Comparison of ENCODE assay signal across 12 cellular contexts in genomic region chrX:7574325-7574724, GRCh38.
A peak's percentile ranks its signal among the peaks of the same experiment; 100 is the strongest.
DNase-seq lines count a peak whose midpoint lies in the region; ATAC-seq, FAIRE-seq and TF ChIP-seq lines count a peak whose summit lies in the region.
"Had no signal": no experiment of that assay in that cellular context is flagged by ENCODE, and none has a peak within 500 bp of the region (broad histone marks: within the 10 kb centered on the region; RNA-seq: fewer than 3 reads in every experiment).

No MANE protein-coding gene starts in this region.

- H2BK5ac ChIP-seq in H1 (ENCODE audit: low read depth, low read length): no peak overlapping the region
- H2BK5ac ChIP-seq in mesenchymal stem cell (ENCODE audit: low read depth, low read length, poor library complexity, severe bottlenecking): no peak overlapping the region

- H3K79me2 ChIP-seq in H1 (ENCODE audit: control insufficient read depth in 1 of 2, insufficient read depth in 2 of 2, low read length in 2 of 2): no peaks in the 10 kb centered on the region

- H3K4me3 Mint-ChIP-seq in natural killer cell treated with Interleukin-12 subunit alpha and Interleukin-12 subunit beta and Interleukin-15 and Interleukin-18, amount 100 ng/mL, for 72 hours: no peak overlapping the region
- no peak overlapping the region for H3K4me3 Mint-ChIP-seq in CD14-positive monocyte
- H3K4me3 Mint-ChIP-seq: activated naive CD8-positive, alpha-beta T cell treated with anti-CD3 and anti-CD28 coated beads for 36 hours had no signal

- H2BK120ac ChIP-seq in H1 (replicated peaks; ENCODE audit: low read depth, low read length): no peak overlapping the region
- H2BK120ac ChIP-seq in mesenchymal stem cell (ENCODE audit: low read depth, low read length): no peak overlapping the region

- no peak for TF ChIP-seq EP300 in H1 (IDR thresholded peaks at IDR 0.05; ENCODE audit: borderline replicate concordance in 1 of 2, low read depth in 2 of 2, low read length in 2 of 2)

- no peaks in the 10 kb centered on the region for H3K36me3 Mint-ChIP-seq in natural killer cell treated with Interleukin-12 subunit alpha and Interleukin-12 subunit beta and Interleukin-15 and Interleukin-18, amount 100 ng/mL, for 72 hours
- no peaks in the 10 kb centered on the region for H3K36me3 Mint-ChIP-seq in CD14-positive monocyte
- H3K36me3 Mint-ChIP-seq: activated naive CD8-positive, alpha-beta T cell treated with anti-CD3 and anti-CD28 coated beads for 36 hours had no signal

- no peak overlapping the region for H2AK5ac ChIP-seq in H1 (ENCODE audit: low read depth, low read length)
- no peak overlapping the region for H2AK5ac ChIP-seq in mesenchymal stem cell (ENCODE audit: low read length, severe bottlenecking)

- no peak for ATAC-seq in natural killer cell treated with Interleukin-12 subunit alpha and Interleukin-12 subunit beta and Interleukin-15 and Interleukin-18, amount 100 ng/mL, for 72 hours

- H3K9me3 ChIP-seq in H1 (ENCODE audit: insufficient read depth in 2 of 2, low read depth in 1 of 2, low read length in 1 of 2) (no peaks in the 10 kb centered on the region), mesenchymal stem cell (ENCODE audit: control insufficient read depth, low read length) (no peaks in the 10 kb centered on the region)

- H4K5ac ChIP-seq in H1 (ENCODE audit: insufficient read length, low read depth, low read length): no peak overlapping the region

- H3K4me1 Mint-ChIP-seq in natural killer cell treated with Interleukin-12 subunit alpha and Interleukin-12 subunit beta and Interleukin-15 and Interleukin-18, amount 100 ng/mL, for 72 hours (ENCODE audit: low read depth in 2 of 2): no peaks in the 10 kb centered on the region
- no peaks in the 10 kb centered on the region for H3K4me1 Mint-ChIP-seq in CD14-positive monocyte
- H3K4me1 Mint-ChIP-seq: activated naive CD8-positive, alpha-beta T cell treated with anti-CD3 and anti-CD28 coated beads for 36 hours had no signal

- no peaks in the 10 kb centered on the region for H3K79me1 ChIP-seq in H1 (ENCODE audit: low read depth, low read length)
- no peaks in the 10 kb centered on the region for H3K79me1 ChIP-seq in mesenchymal stem cell (replicated peaks; ENCODE audit: low read length, poor library complexity, severe bottlenecking)

- H3K4ac ChIP-seq in H1 (replicated peaks; ENCODE audit: insufficient read length, low read depth, low read length) (no peak overlapping the region), mesenchymal stem cell (ENCODE audit: low read depth in 1 of 2, low read length in 2 of 2) (no peak overlapping the region)

- H3K4me1 ChIP-seq in H1 (replicated peaks in 1 of 4; ENCODE audit: control insufficient read depth in 3 of 4, insufficient read depth in 4 of 4, low read length in 3 of 4): no peaks in the 10 kb centered on the region
- H3K4me1 ChIP-seq in mesenchymal stem cell (ENCODE audit: control insufficient read depth, insufficient read depth, low read depth, low read length): no peaks in the 10 kb centered on the region

- H2AFZ ChIP-seq in H1 (ENCODE audit: low read length): no peak overlapping the region
- no peak overlapping the region for H2AFZ ChIP-seq in mesenchymal stem cell (ENCODE audit: low read depth, low read length)

- intact Hi-C loops in CD14-positive monocyte (cut with micrococcal nuclease): no loop called here

- no peak overlapping the region for H3K14ac ChIP-seq in H1 (ENCODE audit: insufficient read length)
- no peak overlapping the region for H3K14ac ChIP-seq in mesenchymal stem cell (ENCODE audit: low read length in 2 of 2)

- no peak overlapping the region for H3K9ac ChIP-seq in H1 (replicated peaks in 1 of 4; ENCODE audit: extremely low read depth in 1 of 4, low read depth in 3 of 4, low read length in 3 of 4)
- no peak overlapping the region for H3K9ac ChIP-seq in mesenchymal stem cell (ENCODE audit: low read length)

- H4K91ac ChIP-seq in H1 (replicated peaks; ENCODE audit: insufficient read length, low read length) (no peak overlapping the region), mesenchymal stem cell (ENCODE audit: low read length) (no peak overlapping the region)

- H3K27me3 Mint-ChIP-seq in natural killer cell treated with Interleukin-12 subunit alpha and Interleukin-12 subunit beta and Interleukin-15 and Interleukin-18, amount 100 ng/mL, for 72 hours: no peaks in the 10 kb centered on the region
- H3K27me3 Mint-ChIP-seq in CD14-positive monocyte (ENCODE audit: low read depth in 3 of 3): peaks cover 0 to 2% (median 0%) of the 10 kb centered on the region in 3 donors
- H3K27me3 Mint-ChIP-seq: activated naive CD8-positive, alpha-beta T cell treated with anti-CD3 and anti-CD28 coated beads for 36 hours had no signal

- TF ChIP-seq CTCF in H1 (IDR thresholded peaks at IDR 0.05; ENCODE audit: control extremely low read depth in 1 of 3, insufficient read depth in 1 of 3, low read depth in 1 of 3, low read length in 3 of 3): no peak
- TF ChIP-seq CTCF in CD14-positive monocyte (IDR thresholded peaks at IDR 0.05): no peak

- DNase-seq in GM12892 (ENCODE audit: insufficient read length) (no peak), NAMALWA (ENCODE audit: low spot score) (peak; percentile 38), H1 (ENCODE audit: low read depth in 1 of 2, low spot score in 2 of 2) (no peak), mesenchymal stem cell (peak; percentile 2), amniotic stem cell (lab: John Stamatoyannopoulos, UW) (no peak), CD14-positive monocyte (ENCODE audit: low spot score) (no peak)
- DNase-seq in natural killer cell treated with Interleukin-12 subunit alpha and Interleukin-12 subunit beta and Interleukin-15 and Interleukin-18, amount 100 ng/mL, for 72 hours (ENCODE audit: low spot score): no peak
- no peak for DNase-seq in activated CD4-positive, CD25-positive, alpha-beta regulatory T cell treated with anti-CD3 and anti-CD28 coated beads, Interleukin-2, amount 50 U/mL, for 72 hours
- DNase-seq: activated naive CD8-positive, alpha-beta T cell treated with anti-CD3 and anti-CD28 coated beads for 36 hours; head of caudate nucleus; NCI-H2081 had no signal

- CTCF ChIA-PET in H1 (lab: Charles Lee; ENCODE audit: partially characterized antibody): interaction anchor here (0.7 kb wide), 1 partner anchor 13 kb away, joined by 3 read pairs; no protein-coding TSS in a partner anchor

- H3K18ac ChIP-seq in H1 (ENCODE audit: extremely low read depth, low read length) (no peak overlapping the region), mesenchymal stem cell (ENCODE audit: low read depth in 1 of 2, low read length in 2 of 2) (no peak overlapping the region)

- FAIRE-seq in GM12892 (lab: Jason Lieb, UNC) (peak; percentile 48), H1 (lab: Jason Lieb, UNC) (no peak)
- FAIRE-seq: H54 had no signal

- H2BK15ac ChIP-seq in H1 (ENCODE audit: low read length) (no peak overlapping the region), mesenchymal stem cell (ENCODE audit: low read depth, poor library complexity, severe bottlenecking) (no peak overlapping the region)

- H3K27ac ChIP-seq in H1 (ENCODE audit: low read depth, low read length) (no peak overlapping the region), mesenchymal stem cell (ENCODE audit: low read length, poor library complexity, severe bottlenecking) (no peak overlapping the region)

- no peaks in the 10 kb centered on the region for H3K23me2 ChIP-seq in H1 (ENCODE audit: low read depth, low read length)

- WGBS in H1 (ENCODE audit: extremely low coverage in 1 of 2, insufficient coverage in 1 of 2, insufficient read length in 1 of 2, insufficient replicate concordance in 2 of 2, low coverage in 1 of 2, low lambda C conversion rate in 2 of 2, missing lambda C conversion rate in 1 of 2), 2 experiments: 39% methylated on average over 3 of the region's 3 CpGs; no CpG with 5 or more reads in 1 of the 2 experiments
- WGBS in mesenchymal stem cell: 0% methylated on average over 1 of the region's 3 CpGs

- H3K4me2 ChIP-seq in H1 (ENCODE audit: insufficient read depth in 1 of 2, low read depth in 2 of 2, low read length in 2 of 2): no peak overlapping the region
- no peak overlapping the region for H3K4me2 ChIP-seq in mesenchymal stem cell (ENCODE audit: low read length, poor library complexity, severe bottlenecking)

- H4K20me1 ChIP-seq in H1 (replicated peaks in 1 of 2; ENCODE audit: control insufficient read depth in 1 of 2, insufficient read depth in 2 of 2, low read length in 2 of 2): no peaks in the 10 kb centered on the region

- no peak overlapping the region for H4K8ac ChIP-seq in H1 (ENCODE audit: extremely low read depth, insufficient read depth, low read length)
- no peak overlapping the region for H4K8ac ChIP-seq in mesenchymal stem cell (ENCODE audit: low read length)

- H2BK12ac ChIP-seq in H1 (ENCODE audit: low read depth, low read length) (no peak overlapping the region), mesenchymal stem cell (ENCODE audit: low read length in 2 of 2) (no peak overlapping the region)

- no peak for TF ChIP-seq RAD21 in H1 (IDR thresholded peaks at IDR 0.05 in 1 of 2, conservative IDR thresholded peaks at IDR 0.05 in 1 of 2; ENCODE audit: low read depth in 2 of 2, low read length in 2 of 2)

- POLR2A ChIA-PET in H1 (lab: Charles Lee; ENCODE audit: partially characterized antibody): no interaction called here

- H3K4me3 ChIP-seq in H1 (ENCODE audit: extremely low read depth in 1 of 4, insufficient read depth in 2 of 4, low read depth in 3 of 4, low read length in 4 of 4): no peak overlapping the region
- H3K4me3 ChIP-seq in mesenchymal stem cell (ENCODE audit: insufficient read depth in 1 of 2, low read depth in 1 of 2, low read length in 2 of 2): no peak overlapping the region

- H3K36me3 ChIP-seq in H1 (ENCODE audit: control insufficient read depth in 2 of 4, insufficient read depth in 4 of 4, low read length in 3 of 4): no peaks in the 10 kb centered on the region
- H3K36me3 ChIP-seq in mesenchymal stem cell (ENCODE audit: control insufficient read depth in 1 of 2, insufficient read depth in 2 of 2, low read depth in 1 of 2, low read length in 2 of 2): no peaks in the 10 kb centered on the region

- no peak overlapping the region for H2BK20ac ChIP-seq in H1 (ENCODE audit: low read length)

- H3K27me3 ChIP-seq in H1 (replicated peaks in 1 of 4; ENCODE audit: control insufficient read depth in 3 of 4, extremely low read depth in 1 of 4, insufficient read depth in 3 of 4, low read length in 3 of 4) (no peaks in the 10 kb centered on the region), mesenchymal stem cell (ENCODE audit: control insufficient read depth in 1 of 2, insufficient read depth in 1 of 2, low read length in 2 of 2) (no peaks in the 10 kb centered on the region)

- H3K23ac ChIP-seq in H1 (ENCODE audit: insufficient read length) (no peak overlapping the region), mesenchymal stem cell (ENCODE audit: low read length in 2 of 2) (no peak overlapping the region)

- TF ChIP-seq POLR2A in GM12892 (IDR thresholded peaks at IDR 0.05; ENCODE audit: low read depth, low read length): no peak
- no peak for TF ChIP-seq POLR2A in H1 (IDR thresholded peaks at IDR 0.05; ENCODE audit: control extremely low read depth in 1 of 2, low read depth in 2 of 2, low read length in 2 of 2)

- H3K27ac Mint-ChIP-seq in natural killer cell treated with Interleukin-12 subunit alpha and Interleukin-12 subunit beta and Interleukin-15 and Interleukin-18, amount 100 ng/mL, for 72 hours: no peak overlapping the region
- H3K27ac Mint-ChIP-seq in CD14-positive monocyte: no peak overlapping the region
- H3K27ac Mint-ChIP-seq: activated naive CD8-positive, alpha-beta T cell treated with anti-CD3 and anti-CD28 coated beads for 36 hours had no signal

- H3K56ac ChIP-seq in H1 (replicated peaks; ENCODE audit: insufficient read length, low read depth, low read length): no peak overlapping the region

- peaks cover 6% of the 10 kb centered on the region for H3K9me3 Mint-ChIP-seq in natural killer cell treated with Interleukin-12 subunit alpha and Interleukin-12 subunit beta and Interleukin-15 and Interleukin-18, amount 100 ng/mL, for 72 hours
- H3K9me3 Mint-ChIP-seq in CD14-positive monocyte: peaks cover 0 to 2% (median 0%) of the 10 kb centered on the region in 7 donors

Comparison
In these comparisons a context has a peak if more than half of its experiments do, and no peak if none do; other contexts are left out.
1. DNase-seq: peak in NAMALWA (single experiment) and mesenchymal stem cell (single experiment); none in GM12892 (single experiment), H1 (0 of 2), natural killer cell treated with Interleukin-12 subunit alpha and Interleukin-12 subunit beta and Interleukin-15 and Interleukin-18, amount 100 ng/mL, for 72 hours (single experiment), activated CD4-positive, CD25-positive, alpha-beta regulatory T cell treated with anti-CD3 and anti-CD28 coated beads, Interleukin-2, amount 50 U/mL, for 72 hours (single experiment), amniotic stem cell (single experiment) and CD14-positive monocyte (single experiment).